Comparison of ENCODE assay signal across 10 cellular contexts in genomic region chr17:30812218-30813177, GRCh38. TPM values are rescaled to one million over a fixed set of nuclear protein-coding genes. Genes with fewer than 3 reads are reported as not detected.
DNase-seq lines count a peak whose midpoint lies in the region; ATAC-seq, FAIRE-seq and TF ChIP-seq lines count a peak whose summit lies in the region.
"Had no signal": no experiment of that assay in that cellular context is flagged by ENCODE, and none has a peak within 500 bp of the region (broad histone marks: within the 10 kb centered on the region; RNA-seq: fewer than 3 reads in every experiment).

No MANE protein-coding gene starts in this region.

- H3K4me1 Mint-ChIP-seq in CD8-positive, alpha-beta memory T cell, result peaks cover 54 to 64% (median 59%) of the 10 kb centered on the region in 3 donors
- H3K4me1 Mint-ChIP-seq in astrocyte (ENCODE audit: low read depth, unreplicated experiment), result peaks cover 11% of the 10 kb centered on the region

- WGBS in sigmoid colon, 2 donors, result 53 to 61% methylated on average over 5 of the region's 5 CpGs

- DNase-seq in CD8-positive, alpha-beta memory T cell, result no peak
- DNase-seq in M059J (ENCODE audit: low read depth) (peak; percentile 56), astrocyte (ENCODE audit: low read depth) (peak; percentile 53), myocyte (ENCODE audit: low read depth) (peak; percentile 39), NCI-H128 (lab: John Stamatoyannopoulos, UW; ENCODE audit: unreplicated experiment) (no peak), sigmoid colon (no peak), retina (no peak)
- DNase-seq: heart right ventricle, PC-9 had no signal

- ATAC-seq in GM21786 (IDR thresholded peaks at IDR 0.05; ENCODE audit: unreplicated experiment), result no peak

- H3K79me2 ChIP-seq in astrocyte (ENCODE audit: insufficient read depth, low read length), result peaks cover 39% of the 10 kb centered on the region

- H3K9ac ChIP-seq in astrocyte (ENCODE audit: low read length), result no peak overlapping the region

- H3K27ac Mint-ChIP-seq in CD8-positive, alpha-beta memory T cell, result peak overlapping the region; percentile 68 to 96 (median 86)
- peak overlapping the region; percentile 48 for H3K27ac Mint-ChIP-seq in astrocyte (ENCODE audit: unreplicated experiment)

- FAIRE-seq in astrocyte (lab: Jason Lieb, UNC), result no peak

- H3K4me3 ChIP-seq in CD8-positive, alpha-beta memory T cell (ENCODE audit: low read length), result no peak overlapping the region
- no peak overlapping the region for H3K4me3 ChIP-seq in astrocyte (ENCODE audit: insufficient read depth, low read depth, low read length)
- H3K4me3 ChIP-seq in sigmoid colon, result no peak overlapping the region
- H3K4me3 ChIP-seq: heart right ventricle, PC-9 had no signal

- no peaks in the 10 kb centered on the region for H3K27me3 ChIP-seq in CD8-positive, alpha-beta memory T cell (ENCODE audit: insufficient read depth, low read length, poor library complexity, severe bottlenecking)
- H3K27me3 ChIP-seq in astrocyte (ENCODE audit: insufficient read depth, low read length) (no peaks in the 10 kb centered on the region), sigmoid colon (no peaks in the 10 kb centered on the region)
- H3K27me3 ChIP-seq: heart right ventricle had no signal

- CTCF ChIA-PET in CD8-positive, alpha-beta memory T cell (lab: Charles Lee), result interaction anchor here (1.3 to 7.7 kb wide), 2 partner anchors 12 to 19 kb away, joined by 3 to 90 read pairs; partner anchors contain the start of gene CRLF3

- peak overlapping the region; percentile 26 for H3K4me2 ChIP-seq in astrocyte (ENCODE audit: low read length)
- H3K4me2 ChIP-seq: PC-9 had no signal

- H3K4me3 Mint-ChIP-seq in CD8-positive, alpha-beta memory T cell, result peak overlapping the region in 5 of 7 donors; percentile 24 to 62 (median 40)
- H3K4me3 Mint-ChIP-seq in astrocyte (ENCODE audit: unreplicated experiment), result no peak overlapping the region

- TF ChIP-seq CTCF in astrocyte (IDR thresholded peaks at IDR 0.05; ENCODE audit: insufficient read depth, low read depth, low read length) (no peak), sigmoid colon (IDR thresholded peaks at IDR 0.05) (no peak)

- intact Hi-C loops in sigmoid colon (cut with DNase I), result no loop called here

- H3K4me1 ChIP-seq in CD8-positive, alpha-beta memory T cell (ENCODE audit: insufficient read depth, low read length), result peaks cover 71% of the 10 kb centered on the region
- H3K4me1 ChIP-seq in astrocyte (ENCODE audit: insufficient read depth, low read length), result peaks cover 11% of the 10 kb centered on the region
- peaks cover 0 to 6% (median 0%) of the 10 kb centered on the region in 4 donors for H3K4me1 ChIP-seq in sigmoid colon

- H3K27ac ChIP-seq in CD8-positive, alpha-beta memory T cell (ENCODE audit: low read depth, low read length), result no peak overlapping the region
- H3K27ac ChIP-seq in astrocyte (ENCODE audit: low read depth, low read length) (no peak overlapping the region), sigmoid colon (no peak overlapping the region)
- H3K27ac ChIP-seq: PC-9 had no signal

- H3K36me3 Mint-ChIP-seq in CD8-positive, alpha-beta memory T cell, result peaks cover 0 to 24% (median 5%) of the 10 kb centered on the region in 3 donors
- peaks cover 5% of the 10 kb centered on the region for H3K36me3 Mint-ChIP-seq in astrocyte (ENCODE audit: low read depth, unreplicated experiment)

- peaks cover 25% of the 10 kb centered on the region for H4K20me1 ChIP-seq in astrocyte (ENCODE audit: insufficient read depth, low read length)

- H3K9me3 Mint-ChIP-seq in CD8-positive, alpha-beta memory T cell, result no peaks in the 10 kb centered on the region
- H3K9me3 Mint-ChIP-seq in astrocyte (ENCODE audit: unreplicated experiment), result no peaks in the 10 kb centered on the region

- TF ChIP-seq POLR2A in sigmoid colon (IDR thresholded peaks at IDR 0.05), result no peak

- H2AFZ ChIP-seq in astrocyte (ENCODE audit: low read depth, low read length), result no peak overlapping the region
- H2AFZ ChIP-seq: PC-9 had no signal

- no peaks in the 10 kb centered on the region for H3K36me3 ChIP-seq in CD8-positive, alpha-beta memory T cell (ENCODE audit: insufficient read depth, low read length)
- H3K36me3 ChIP-seq in astrocyte (ENCODE audit: insufficient read depth, low read length) (no peaks in the 10 kb centered on the region), sigmoid colon (no peaks in the 10 kb centered on the region)

- no peaks in the 10 kb centered on the region for H3K9me3 ChIP-seq in CD8-positive, alpha-beta memory T cell (ENCODE audit: low read length)
- H3K9me3 ChIP-seq in astrocyte (ENCODE audit: insufficient read depth, low read depth, low read length) (no peaks in the 10 kb centered on the region), sigmoid colon (no peaks in the 10 kb centered on the region)
- H3K9me3 ChIP-seq: heart right ventricle had no signal

- POLR2A ChIA-PET in CD8-positive, alpha-beta memory T cell (lab: Charles Lee), result interaction anchor here (1.0 kb wide), 1 partner anchor 12 kb away, joined by 4 read pairs; the partner anchor contains the start of gene CRLF3

- TF ChIP-seq EP300 in sigmoid colon (IDR thresholded peaks at IDR 0.05), result no peak

- H3K27me3 Mint-ChIP-seq in CD8-positive, alpha-beta memory T cell, result no peaks in the 10 kb centered on the region
- H3K27me3 Mint-ChIP-seq in astrocyte (ENCODE audit: low read depth, unreplicated experiment), result no peaks in the 10 kb centered on the region

RNA-seq across cellular contexts. Expression of gene CRLF3, which starts 12.0 kb away (rescaled TPM):
- total RNA-seq in CD8-positive, alpha-beta memory T cell, result 10 to 100 TPM; 42.7 to 43.0 TPM
- polyA plus RNA-seq in CD8-positive, alpha-beta memory T cell, result 108 TPM
- 8.1 and 13.1 TPM in 2 replicates for total RNA-seq in M059J (2014; rRNA removed; shearing (Covaris generic))
- total RNA-seq in astrocyte, result 7.6 and 8.0 TPM in 2 replicates
- 6.3 and 15.0 TPM in 2 replicates for total RNA-seq in myocyte
- polyA plus RNA-seq in myocyte (2012), result 5.5 TPM
- total RNA-seq in sigmoid colon, result 10 to 100 TPM in 2 of 4 donors, 1 to 10 TPM in 2; 7.2 to 11.4 (median 9.8) TPM
- polyA plus RNA-seq in sigmoid colon, result 10 to 100 TPM; 10.8 to 17.4 (median 12.9) TPM

RNA-seq across cellular contexts. Expression of gene ATAD5, which starts 19.3 kb away (rescaled TPM):
- 10 to 100 TPM; 25.5 to 27.8 TPM for total RNA-seq in CD8-positive, alpha-beta memory T cell
- 2.3 TPM for polyA plus RNA-seq in CD8-positive, alpha-beta memory T cell
- total RNA-seq in M059J (2014; rRNA removed; shearing (Covaris generic)), result 3.1 and 4.5 TPM in 2 replicates
- 2.2 and 2.6 TPM in 2 replicates for total RNA-seq in astrocyte
- total RNA-seq in myocyte, result 0.52 and 0.67 TPM in 2 replicates
- polyA plus RNA-seq in myocyte (2012), result 0.25 TPM
- total RNA-seq in sigmoid colon, result 1 to 10 TPM in 2 of 4 donors, under 1 TPM in 2; 0.71 to 1.7 (median 1.0) TPM
- polyA plus RNA-seq in sigmoid colon, result 1 to 10 TPM in 1 of 3 donors, under 1 TPM in 2; 0.46 to 1.7 (median 0.60) TPM

Comparison
In these comparisons a context has a peak if more than half of its experiments do, and no peak if none do; other contexts are left out.
1. DNase-seq: peak in M059J (single experiment), astrocyte (single experiment) and myocyte (single experiment); none in CD8-positive, alpha-beta memory T cell (0 of 5), NCI-H128 (single experiment), sigmoid colon (single experiment) and retina (single experiment).